ENCODE assay signal across 13 cellular contexts in genomic region chr9:128704356-128704670, GRCh38. TPM values are rescaled to one million over a fixed set of nuclear protein-coding genes. Genes with fewer than 3 reads are reported as not detected.
A peak's percentile ranks its signal among the peaks of the same experiment; 100 is the strongest.
DNase-seq lines count a peak whose midpoint lies in the region; ATAC-seq and TF ChIP-seq lines count a peak whose summit lies in the region.
"Had no signal": no experiment of that assay in that cellular context is flagged by ENCODE, and none has a peak within 500 bp of the region (broad histone marks: within the 10 kb centered on the region; RNA-seq: fewer than 3 reads in every experiment).

No MANE protein-coding gene starts in this region.

- H3K9me3 ChIP-seq in vagina = no peaks in the 10 kb centered on the region
- H3K9me3 ChIP-seq: pancreas had no signal

- H3K27ac ChIP-seq in caudate nucleus (ENCODE audit: low read depth, low read length) (peak overlapping the region; percentile 62), vagina (peak overlapping the region; percentile 71)
- H3K27ac ChIP-seq: C4-2B had no signal

- peaks cover 16% of the 10 kb centered on the region for H3K4me1 ChIP-seq in vagina

- intact Hi-C loops in natural killer cell (cut with micrococcal nuclease) = no loop called here
- intact Hi-C loops in vagina (cut with DNase I) = no loop called here

- H3K4me3 ChIP-seq in vagina = no peak overlapping the region
- H3K4me3 ChIP-seq: pancreas had no signal

- H3K27me3 Mint-ChIP-seq in natural killer cell (ENCODE audit: low read depth in 2 of 2) (no peaks in the 10 kb centered on the region), nephron (ENCODE audit: low read depth) (no peaks in the 10 kb centered on the region)
- H3K27me3 Mint-ChIP-seq in natural killer cell treated with Interleukin-12 subunit alpha and Interleukin-12 subunit beta and Interleukin-15 and Interleukin-18, amount 100 ng/mL, for 72 hours = no peaks in the 10 kb centered on the region
- H3K27me3 Mint-ChIP-seq: activated CD8-positive, alpha-beta memory T cell treated with anti-CD3 and anti-CD28 coated beads, Interleukin-2, amount 10 ng/mL, durations not matched to agents 7 days and 5 days had no signal

- TF ChIP-seq CTCF in natural killer cell (IDR thresholded peaks at IDR 0.05) (no peak), nephron (IDR thresholded peaks at IDR 0.05; ENCODE audit: unreplicated experiment in 3 of 3) (no peak), vagina (IDR thresholded peaks at IDR 0.05) (no peak), GM13977 (IDR thresholded peaks at IDR 0.05; ENCODE audit: extremely low read depth, insufficient read depth, missing control alignments) (no peak)

- no peak for ATAC-seq in natural killer cell
- ATAC-seq in natural killer cell treated with Interleukin-12 subunit alpha and Interleukin-12 subunit beta and Interleukin-15 and Interleukin-18, amount 100 ng/mL, for 72 hours = no peak
- ATAC-seq: activated CD8-positive, alpha-beta memory T cell treated with anti-CD3 and anti-CD28 coated beads, Interleukin-2, amount 10 ng/mL, durations not matched to agents 7 days and 5 days; pancreas had no signal

- H3K4me1 Mint-ChIP-seq in natural killer cell (peaks cover 5 to 13% of the 10 kb centered on the region in 2 donors), nephron (peaks cover 5% of the 10 kb centered on the region)
- peaks cover 5 to 15% of the 10 kb centered on the region in 2 donors for H3K4me1 Mint-ChIP-seq in natural killer cell treated with Interleukin-12 subunit alpha and Interleukin-12 subunit beta and Interleukin-15 and Interleukin-18, amount 100 ng/mL, for 72 hours (ENCODE audit: low read depth in 2 of 2)

- H3K4me3 Mint-ChIP-seq in natural killer cell (peak overlapping the region; percentile 64), nephron (peak overlapping the region; percentile 60 to 69 (median 67))
- H3K4me3 Mint-ChIP-seq in natural killer cell treated with Interleukin-12 subunit alpha and Interleukin-12 subunit beta and Interleukin-15 and Interleukin-18, amount 100 ng/mL, for 72 hours = no peak overlapping the region
- H3K4me3 Mint-ChIP-seq: activated CD8-positive, alpha-beta memory T cell treated with anti-CD3 and anti-CD28 coated beads, Interleukin-2, amount 10 ng/mL, durations not matched to agents 7 days and 5 days had no signal

- no peak for TF ChIP-seq POLR2A in vagina (IDR thresholded peaks at IDR 0.05)

- H3K9me3 Mint-ChIP-seq in natural killer cell (no peaks in the 10 kb centered on the region), nephron (no peaks in the 10 kb centered on the region)
- no peaks in the 10 kb centered on the region for H3K9me3 Mint-ChIP-seq in natural killer cell treated with Interleukin-12 subunit alpha and Interleukin-12 subunit beta and Interleukin-15 and Interleukin-18, amount 100 ng/mL, for 72 hours

- DNase-seq in natural killer cell (no peak), caudate nucleus (lab: John Stamatoyannopoulos, UW) (no peak), vagina (ENCODE audit: extremely low spot score in 2 of 2) (no peak), cerebellum (ENCODE audit: low spot score) (no peak), GM13977 (ENCODE audit: low spot score) (no peak), D341Med (ENCODE audit: low spot score) (no peak)
- no peak for DNase-seq in natural killer cell treated with Interleukin-12 subunit alpha and Interleukin-12 subunit beta and Interleukin-15 and Interleukin-18, amount 100 ng/mL, for 72 hours (ENCODE audit: low spot score)
- DNase-seq: activated CD8-positive, alpha-beta memory T cell treated with anti-CD3 and anti-CD28 coated beads, Interleukin-2, amount 10 ng/mL, durations not matched to agents 7 days and 5 days; NCI-H146; NCI-H524 treated with DMSO at 0.1 percent for 48 hours had no signal

- in situ Hi-C loops in GM13977 (cut with MboI; ENCODE audit: low pct_unique_long_range_greater_than_20kb, low sequenced_read_pairs, unreplicated experiment) = no loop called here

- H3K27ac Mint-ChIP-seq in natural killer cell = no peak overlapping the region
- H3K27ac Mint-ChIP-seq in natural killer cell treated with Interleukin-12 subunit alpha and Interleukin-12 subunit beta and Interleukin-15 and Interleukin-18, amount 100 ng/mL, for 72 hours = no peak overlapping the region
- H3K27ac Mint-ChIP-seq in nephron = no peak overlapping the region
- H3K27ac Mint-ChIP-seq: activated CD8-positive, alpha-beta memory T cell treated with anti-CD3 and anti-CD28 coated beads, Interleukin-2, amount 10 ng/mL, durations not matched to agents 7 days and 5 days had no signal

- H3K36me3 Mint-ChIP-seq in natural killer cell (no peaks in the 10 kb centered on the region), nephron (ENCODE audit: low read depth) (no peaks in the 10 kb centered on the region)
- H3K36me3 Mint-ChIP-seq in natural killer cell treated with Interleukin-12 subunit alpha and Interleukin-12 subunit beta and Interleukin-15 and Interleukin-18, amount 100 ng/mL, for 72 hours = no peaks in the 10 kb centered on the region
- H3K36me3 Mint-ChIP-seq: activated CD8-positive, alpha-beta memory T cell treated with anti-CD3 and anti-CD28 coated beads, Interleukin-2, amount 10 ng/mL, durations not matched to agents 7 days and 5 days had no signal

- H3K27me3 ChIP-seq in vagina = no peaks in the 10 kb centered on the region
- H3K27me3 ChIP-seq: pancreas had no signal

- no peaks in the 10 kb centered on the region for H3K36me3 ChIP-seq in vagina
- H3K36me3 ChIP-seq: pancreas had no signal

RNA-seq across cellular contexts. Expression of gene PKN3, which starts 2.0 kb away (rescaled TPM):
- total RNA-seq in natural killer cell (1 to 10 TPM; 3.6 to 4.5 (median 3.9) TPM), vagina (8.3 TPM), cerebellum (4.2 TPM)
- 1 to 10 TPM; 7.0 to 8.0 TPM for total RNA-seq in natural killer cell treated with Interleukin-12 subunit alpha and Interleukin-12 subunit beta and Interleukin-15 and Interleukin-18, amount 100 ng/mL, for 72 hours

RNA-seq across cellular contexts. Expression of gene SET, which starts 15.3 kb away (rescaled TPM):
- 100 to 1,000 TPM; 331 to 341 (median 334) TPM for total RNA-seq in natural killer cell
- 100 to 1,000 TPM; 495 to 800 TPM for total RNA-seq in natural killer cell treated with Interleukin-12 subunit alpha and Interleukin-12 subunit beta and Interleukin-15 and Interleukin-18, amount 100 ng/mL, for 72 hours
- total RNA-seq in vagina = 137 TPM
- total RNA-seq in cerebellum = 254 TPM

RNA-seq across cellular contexts. Expression of gene ZDHHC12, which starts 19.6 kb away (rescaled TPM):
- total RNA-seq in natural killer cell (10 to 100 TPM; 26.1 to 37.1 (median 28.6) TPM), vagina (19.4 TPM), cerebellum (1.7 TPM)
- total RNA-seq in natural killer cell treated with Interleukin-12 subunit alpha and Interleukin-12 subunit beta and Interleukin-15 and Interleukin-18, amount 100 ng/mL, for 72 hours = 10 to 100 TPM; 56.3 to 72.3 TPM

RNA-seq across cellular contexts. Expression of gene DYNC2I2, which starts 47.7 kb away (rescaled TPM):
- total RNA-seq in natural killer cell = 1 to 10 TPM; 5.2 to 6.3 (median 5.5) TPM
- total RNA-seq in natural killer cell treated with Interleukin-12 subunit alpha and Interleukin-12 subunit beta and Interleukin-15 and Interleukin-18, amount 100 ng/mL, for 72 hours = 10 to 100 TPM; 23.7 to 62.6 TPM
- 46.9 TPM for total RNA-seq in vagina
- 33.4 TPM for total RNA-seq in cerebellum
